1 cellular context compared by ENCODE assay signal in genomic region chr17:16378631-16379282, GRCh38.
TF ChIP-seq lines count a peak whose summit lies in the region.

No MANE protein-coding gene starts in this region.

TF ChIP-seq in GM23338, 12 proteins besides CTCF, POLR2A, EP300 and RAD21 (continued from another document):
- no peak for TF ChIP-seq ZNF462 (CRISPR knock-in tag; IDR thresholded peaks at IDR 0.05)
- no peak for TF ChIP-seq ETS1 (IDR thresholded peaks at IDR 0.05)
- TF ChIP-seq NANOG (IDR thresholded peaks at IDR 0.05; ENCODE audit: borderline replicate concordance), result no peak
- TF ChIP-seq EZH2 (IDR thresholded peaks at IDR 0.05; ENCODE audit: low read depth, unreplicated experiment), result no peak
- no peak for TF ChIP-seq CREB1 (CRISPR knock-in tag; IDR thresholded peaks at IDR 0.05; ENCODE audit: low read depth)
- TF ChIP-seq STAT1 (IDR thresholded peaks at IDR 0.05; ENCODE audit: unreplicated experiment), result no peak
- TF ChIP-seq ZNF114 (CRISPR knock-in tag; IDR thresholded peaks at IDR 0.05), result no peak
- no peak for TF ChIP-seq JUNB (IDR thresholded peaks at IDR 0.05; ENCODE audit: unreplicated experiment)
- no peak for TF ChIP-seq REST (IDR thresholded peaks at IDR 0.05; ENCODE audit: unreplicated experiment)
- no peak for TF ChIP-seq POLR2AphosphoS5 (IDR thresholded peaks at IDR 0.05; ENCODE audit: low read depth)
- no peak for TF ChIP-seq ZNF331 (CRISPR knock-in tag; IDR thresholded peaks at IDR 0.05; ENCODE audit: low read depth)
TF ChIP-seq in GM23338: peak in this region for 0.
